ENCODE assay signal across 13 cellular contexts in genomic region chr2:174327559-174327897, GRCh38. TPM values are rescaled to one million over a fixed set of nuclear protein-coding genes. Genes with fewer than 3 reads are reported as not detected.
DNase-seq lines count a peak whose midpoint lies in the region; ATAC-seq and TF ChIP-seq lines count a peak whose summit lies in the region.
"Had no signal": no experiment of that assay in that cellular context is flagged by ENCODE, and none has a peak within 500 bp of the region (broad histone marks: within the 10 kb centered on the region; RNA-seq: fewer than 3 reads in every experiment).

No MANE protein-coding gene starts in this region.

- peaks cover 67 to 79% of the 10 kb centered on the region in 2 donors for H3K27me3 Mint-ChIP-seq in CD4-positive, alpha-beta memory T cell
- peaks cover 75% of the 10 kb centered on the region for H3K27me3 Mint-ChIP-seq in nephron progenitor cell (ENCODE audit: low read depth, poor library complexity)

- H3K27ac Mint-ChIP-seq in CD4-positive, alpha-beta memory T cell, result peak overlapping the region in 2 of 7 donors; percentile 46 to 74
- H3K27ac Mint-ChIP-seq in nephron progenitor cell, result no peak overlapping the region

- in situ Hi-C loops in GM13977 (cut with MboI; ENCODE audit: low pct_unique_long_range_greater_than_20kb, low sequenced_read_pairs, unreplicated experiment), result loop anchor here (25.0 kb wide), 1 partner anchor 1760 kb away; the partner anchor contains the start of genes EVX2, HOXD12 and HOXD13

- H3K4me1 Mint-ChIP-seq in CD4-positive, alpha-beta memory T cell, result peaks cover 18 to 54% (median 29%) of the 10 kb centered on the region in 4 donors
- peaks cover 67% of the 10 kb centered on the region for H3K4me1 Mint-ChIP-seq in nephron progenitor cell

- H3K9me3 ChIP-seq in CD4-positive, alpha-beta memory T cell (ENCODE audit: control insufficient read depth in 1 of 2, low read length in 2 of 2), result no peaks in the 10 kb centered on the region
- H3K9me3 ChIP-seq in BE2C, result no peaks in the 10 kb centered on the region
- no peaks in the 10 kb centered on the region for H3K9me3 ChIP-seq in Peyer's patch

- H3K4me1 ChIP-seq in CD4-positive, alpha-beta memory T cell (ENCODE audit: insufficient read depth, low read length), result peaks cover 31% of the 10 kb centered on the region
- no peaks in the 10 kb centered on the region for H3K4me1 ChIP-seq in BE2C
- peaks cover 6 to 33% (median 14%) of the 10 kb centered on the region in 4 donors for H3K4me1 ChIP-seq in Peyer's patch

- H3K27ac ChIP-seq in CD4-positive, alpha-beta memory T cell (ENCODE audit: low read depth, low read length), result no peak overlapping the region
- H3K27ac ChIP-seq in coronary artery (no peak overlapping the region), Peyer's patch (no peak overlapping the region)

- peaks cover 0 to 1% of the 10 kb centered on the region in 2 donors for H3K36me3 Mint-ChIP-seq in CD4-positive, alpha-beta memory T cell
- H3K36me3 Mint-ChIP-seq in nephron progenitor cell (ENCODE audit: low read depth), result no peaks in the 10 kb centered on the region

- H3K4me3 ChIP-seq in CD4-positive, alpha-beta memory T cell (ENCODE audit: low read length in 2 of 2), result no peak overlapping the region
- peak overlapping the region; percentile 70 for H3K4me3 ChIP-seq in coronary artery
- no peak overlapping the region for H3K4me3 ChIP-seq in BE2C (ENCODE audit: low read depth, low read length)
- H3K4me3 ChIP-seq in Peyer's patch, result peak overlapping the region in 1 of 4 donors; percentile 46
- H3K4me3 ChIP-seq: lung had no signal

- TF ChIP-seq CTCF in GM13977 (IDR thresholded peaks at IDR 0.05; ENCODE audit: extremely low read depth, insufficient read depth, missing control alignments), result no peak
- TF ChIP-seq CTCF in coronary artery (IDR thresholded peaks at IDR 0.05), result no peak
- no peak for TF ChIP-seq CTCF in nephron progenitor cell (IDR thresholded peaks at IDR 0.05)
- no peak for TF ChIP-seq CTCF in BE2C (IDR thresholded peaks at IDR 0.05; ENCODE audit: low read depth, low read length)
- no peak for TF ChIP-seq CTCF in Peyer's patch (IDR thresholded peaks at IDR 0.05)

- H3K27me3 ChIP-seq in CD4-positive, alpha-beta memory T cell (ENCODE audit: insufficient read depth, low read length), result peaks cover 69% of the 10 kb centered on the region
- H3K27me3 ChIP-seq in BE2C (peaks cover 69% of the 10 kb centered on the region), Peyer's patch (peaks cover 0 to 66% of the 10 kb centered on the region in 2 donors)

- peak overlapping the region in 7 of 8 donors; percentile 54 to 87 (median 79) for H3K4me3 Mint-ChIP-seq in CD4-positive, alpha-beta memory T cell
- H3K4me3 Mint-ChIP-seq in nephron progenitor cell, result peak overlapping the region; percentile 81

- ATAC-seq in GM21447 (IDR thresholded peaks at IDR 0.05; ENCODE audit: unreplicated experiment), result no peak

- POLR2A ChIA-PET in CD4-positive, alpha-beta memory T cell (lab: Charles Lee; ENCODE audit: partially characterized antibody), result interaction anchor here (1.4 to 3.0 kb wide), 2 partner anchors 8 to 10 kb away, joined by 3 to 22 read pairs; partner anchors contain the start of gene SP9

- peak in 1 of 5 donors; percentile 14 for DNase-seq in CD4-positive, alpha-beta memory T cell
- DNase-seq in GM13977 (ENCODE audit: low spot score), result peak; percentile 21
- no peak for DNase-seq in coronary artery (ENCODE audit: low spot score)
- DNase-seq in nephron progenitor cell, result no peak
- no peak for DNase-seq in BE2C
- DNase-seq in Peyer's patch, result no peak
- DNase-seq: activated CD4-positive, alpha-beta T cell treated with anti-CD3 and anti-CD28 coated beads, Interleukin-2, amount 50 U/mL, for 4 hours; DMS 273 treated with DMSO at 0.1 percent for 48 hours; effector CD4-positive, alpha-beta T cell; NCI-H1436 treated with DMSO at 0.1 percent for 48 hours; stimulated activated CD4-positive, alpha-beta T cell treated with anti-CD3 and anti-CD28 coated beads, Interleukin-4, amount 100 ng/mL, for 4 hours had no signal

- H3K36me3 ChIP-seq in CD4-positive, alpha-beta memory T cell (ENCODE audit: insufficient read depth, low read length), result no peaks in the 10 kb centered on the region
- H3K36me3 ChIP-seq in BE2C (no peaks in the 10 kb centered on the region), Peyer's patch (no peaks in the 10 kb centered on the region)

- intact Hi-C loops in CD4-positive, alpha-beta memory T cell (cut with micrococcal nuclease), result no loop called here

- H3K9me3 Mint-ChIP-seq in CD4-positive, alpha-beta memory T cell, result peaks cover 0 to 21% (median 10%) of the 10 kb centered on the region in 8 donors
- peaks cover 3% of the 10 kb centered on the region for H3K9me3 Mint-ChIP-seq in nephron progenitor cell

- CTCF ChIA-PET in CD4-positive, alpha-beta memory T cell (lab: Charles Lee; ENCODE audit: partially characterized antibody), result interaction anchor here (4.0 to 5.1 kb wide), 2 partner anchors 13 to 14 kb away, joined by 24 to 35 read pairs; no protein-coding TSS in a partner anchor

- no peak for TF ChIP-seq POLR2A in Peyer's patch (IDR thresholded peaks at IDR 0.05)

RNA-seq across cellular contexts. Expression of gene SP9, which starts 7.2 kb away (rescaled TPM):
- not detected for total RNA-seq in CD4-positive, alpha-beta memory T cell
- polyA plus RNA-seq in CD4-positive, alpha-beta memory T cell, result not detected
- polyA plus RNA-seq in BE2C (2012; ENCODE audit: insufficient read depth, insufficient read length, low read depth), result not detected
- not detected for total RNA-seq in Peyer's patch
- total RNA-seq: lung had no signal
- polyA plus RNA-seq: lung had no signal
